1 cellular context compared by ENCODE assay signal in the genomic region with DNA sequence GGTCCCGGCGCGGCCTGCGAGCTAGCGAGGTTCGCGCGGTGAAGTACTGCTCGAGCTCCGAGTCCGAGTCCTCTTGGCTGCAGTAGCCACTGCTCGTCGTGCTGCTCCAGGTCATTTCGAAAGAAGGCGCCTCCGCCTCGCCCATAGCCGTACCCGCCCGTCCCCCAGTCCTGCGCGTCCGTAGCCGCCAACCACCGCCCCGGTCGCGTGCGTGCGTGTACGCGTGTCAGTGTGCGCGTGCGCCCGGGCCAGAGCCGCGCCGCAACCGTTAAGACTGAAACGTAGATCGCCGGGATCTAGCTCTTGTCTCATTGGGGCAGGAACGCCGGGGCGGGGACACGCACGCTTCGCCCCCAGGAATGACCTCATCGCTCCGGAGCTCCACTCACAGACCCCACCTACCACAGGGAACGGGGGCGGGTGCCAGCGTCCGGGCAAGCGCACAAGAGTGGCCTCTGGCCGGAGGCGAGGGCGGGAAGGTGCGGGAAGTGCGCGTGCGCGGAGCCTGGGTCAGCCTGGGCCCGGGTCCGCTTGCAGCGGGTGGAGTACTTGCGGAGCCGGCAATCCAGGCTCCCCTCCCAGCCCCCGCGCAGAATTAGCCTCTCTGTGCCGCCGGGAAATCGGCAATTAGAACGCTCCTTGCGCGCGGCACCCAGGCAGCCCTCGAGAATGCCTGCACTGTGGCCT.
TF ChIP-seq lines count a peak whose summit lies in the region.

No MANE protein-coding gene starts in this region.

TF ChIP-seq in GM12878, 131 proteins besides CTCF, POLR2A, EP300 and RAD21 (continued from another document and continues in another):
- TF ChIP-seq, protein P1, sequence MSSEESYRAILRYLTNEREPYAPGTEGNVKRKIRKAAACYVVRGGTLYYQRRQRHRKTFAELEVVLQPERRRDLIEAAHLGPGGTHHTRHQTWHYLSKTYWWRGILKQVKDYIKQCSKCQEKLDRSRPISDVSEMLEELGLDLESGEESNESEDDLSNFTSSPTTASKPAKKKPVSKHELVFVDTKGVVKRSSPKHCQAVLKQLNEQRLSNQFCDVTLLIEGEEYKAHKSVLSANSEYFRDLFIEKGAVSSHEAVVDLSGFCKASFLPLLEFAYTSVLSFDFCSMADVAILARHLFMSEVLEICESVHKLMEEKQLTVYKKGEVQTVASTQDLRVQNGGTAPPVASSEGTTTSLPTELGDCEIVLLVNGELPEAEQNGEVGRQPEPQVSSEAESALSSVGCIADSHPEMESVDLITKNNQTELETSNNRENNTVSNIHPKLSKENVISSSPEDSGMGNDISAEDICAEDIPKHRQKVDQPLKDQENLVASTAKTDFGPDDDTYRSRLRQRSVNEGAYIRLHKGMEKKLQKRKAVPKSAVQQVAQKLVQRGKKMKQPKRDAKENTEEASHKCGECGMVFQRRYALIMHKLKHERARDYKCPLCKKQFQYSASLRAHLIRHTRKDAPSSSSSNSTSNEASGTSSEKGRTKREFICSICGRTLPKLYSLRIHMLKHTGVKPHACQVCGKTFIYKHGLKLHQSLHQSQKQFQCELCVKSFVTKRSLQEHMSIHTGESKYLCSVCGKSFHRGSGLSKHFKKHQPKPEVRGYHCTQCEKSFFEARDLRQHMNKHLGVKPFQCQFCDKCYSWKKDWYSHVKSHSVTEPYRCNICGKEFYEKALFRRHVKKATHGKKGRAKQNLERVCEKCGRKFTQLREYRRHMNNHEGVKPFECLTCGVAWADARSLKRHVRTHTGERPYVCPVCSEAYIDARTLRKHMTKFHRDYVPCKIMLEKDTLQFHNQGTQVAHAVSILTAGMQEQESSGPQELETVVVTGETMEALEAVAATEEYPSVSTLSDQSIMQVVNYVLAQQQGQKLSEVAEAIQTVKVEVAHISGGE (CRISPR knock-in tag; IDR thresholded peaks at IDR 0.05), result no peak
- TF ChIP-seq, protein P2, sequence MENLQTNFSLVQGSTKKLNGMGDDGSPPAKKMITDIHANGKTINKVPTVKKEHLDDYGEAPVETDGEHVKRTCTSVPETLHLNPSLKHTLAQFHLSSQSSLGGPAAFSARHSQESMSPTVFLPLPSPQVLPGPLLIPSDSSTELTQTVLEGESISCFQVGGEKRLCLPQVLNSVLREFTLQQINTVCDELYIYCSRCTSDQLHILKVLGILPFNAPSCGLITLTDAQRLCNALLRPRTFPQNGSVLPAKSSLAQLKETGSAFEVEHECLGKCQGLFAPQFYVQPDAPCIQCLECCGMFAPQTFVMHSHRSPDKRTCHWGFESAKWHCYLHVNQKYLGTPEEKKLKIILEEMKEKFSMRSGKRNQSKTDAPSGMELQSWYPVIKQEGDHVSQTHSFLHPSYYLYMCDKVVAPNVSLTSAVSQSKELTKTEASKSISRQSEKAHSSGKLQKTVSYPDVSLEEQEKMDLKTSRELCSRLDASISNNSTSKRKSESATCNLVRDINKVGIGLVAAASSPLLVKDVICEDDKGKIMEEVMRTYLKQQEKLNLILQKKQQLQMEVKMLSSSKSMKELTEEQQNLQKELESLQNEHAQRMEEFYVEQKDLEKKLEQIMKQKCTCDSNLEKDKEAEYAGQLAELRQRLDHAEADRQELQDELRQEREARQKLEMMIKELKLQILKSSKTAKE (IDR thresholded peaks at IDR 0.05; ENCODE audit: low read depth, poor library complexity, severe bottlenecking), result no peak
- TF ChIP-seq, protein P3, sequence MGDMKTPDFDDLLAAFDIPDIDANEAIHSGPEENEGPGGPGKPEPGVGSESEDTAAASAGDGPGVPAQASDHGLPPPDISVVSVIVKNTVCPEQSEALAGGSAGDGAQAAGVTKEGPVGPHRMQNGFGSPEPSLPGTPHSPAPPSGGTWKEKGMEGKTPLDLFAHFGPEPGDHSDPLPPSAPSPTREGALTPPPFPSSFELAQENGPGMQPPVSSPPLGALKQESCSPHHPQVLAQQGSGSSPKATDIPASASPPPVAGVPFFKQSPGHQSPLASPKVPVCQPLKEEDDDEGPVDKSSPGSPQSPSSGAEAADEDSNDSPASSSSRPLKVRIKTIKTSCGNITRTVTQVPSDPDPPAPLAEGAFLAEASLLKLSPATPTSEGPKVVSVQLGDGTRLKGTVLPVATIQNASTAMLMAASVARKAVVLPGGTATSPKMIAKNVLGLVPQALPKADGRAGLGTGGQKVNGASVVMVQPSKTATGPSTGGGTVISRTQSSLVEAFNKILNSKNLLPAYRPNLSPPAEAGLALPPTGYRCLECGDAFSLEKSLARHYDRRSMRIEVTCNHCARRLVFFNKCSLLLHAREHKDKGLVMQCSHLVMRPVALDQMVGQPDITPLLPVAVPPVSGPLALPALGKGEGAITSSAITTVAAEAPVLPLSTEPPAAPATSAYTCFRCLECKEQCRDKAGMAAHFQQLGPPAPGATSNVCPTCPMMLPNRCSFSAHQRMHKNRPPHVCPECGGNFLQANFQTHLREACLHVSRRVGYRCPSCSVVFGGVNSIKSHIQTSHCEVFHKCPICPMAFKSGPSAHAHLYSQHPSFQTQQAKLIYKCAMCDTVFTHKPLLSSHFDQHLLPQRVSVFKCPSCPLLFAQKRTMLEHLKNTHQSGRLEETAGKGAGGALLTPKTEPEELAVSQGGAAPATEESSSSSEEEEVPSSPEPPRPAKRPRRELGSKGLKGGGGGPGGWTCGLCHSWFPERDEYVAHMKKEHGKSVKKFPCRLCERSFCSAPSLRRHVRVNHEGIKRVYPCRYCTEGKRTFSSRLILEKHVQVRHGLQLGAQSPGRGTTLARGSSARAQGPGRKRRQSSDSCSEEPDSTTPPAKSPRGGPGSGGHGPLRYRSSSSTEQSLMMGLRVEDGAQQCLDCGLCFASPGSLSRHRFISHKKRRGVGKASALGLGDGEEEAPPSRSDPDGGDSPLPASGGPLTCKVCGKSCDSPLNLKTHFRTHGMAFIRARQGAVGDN (IDR thresholded peaks at IDR 0.05), result peak; percentile 62
- TF ChIP-seq SIX5 (IDR thresholded peaks at IDR 0.05; ENCODE audit: low read depth, low read length, severe bottlenecking), result no peak
- TF ChIP-seq, protein P4, sequence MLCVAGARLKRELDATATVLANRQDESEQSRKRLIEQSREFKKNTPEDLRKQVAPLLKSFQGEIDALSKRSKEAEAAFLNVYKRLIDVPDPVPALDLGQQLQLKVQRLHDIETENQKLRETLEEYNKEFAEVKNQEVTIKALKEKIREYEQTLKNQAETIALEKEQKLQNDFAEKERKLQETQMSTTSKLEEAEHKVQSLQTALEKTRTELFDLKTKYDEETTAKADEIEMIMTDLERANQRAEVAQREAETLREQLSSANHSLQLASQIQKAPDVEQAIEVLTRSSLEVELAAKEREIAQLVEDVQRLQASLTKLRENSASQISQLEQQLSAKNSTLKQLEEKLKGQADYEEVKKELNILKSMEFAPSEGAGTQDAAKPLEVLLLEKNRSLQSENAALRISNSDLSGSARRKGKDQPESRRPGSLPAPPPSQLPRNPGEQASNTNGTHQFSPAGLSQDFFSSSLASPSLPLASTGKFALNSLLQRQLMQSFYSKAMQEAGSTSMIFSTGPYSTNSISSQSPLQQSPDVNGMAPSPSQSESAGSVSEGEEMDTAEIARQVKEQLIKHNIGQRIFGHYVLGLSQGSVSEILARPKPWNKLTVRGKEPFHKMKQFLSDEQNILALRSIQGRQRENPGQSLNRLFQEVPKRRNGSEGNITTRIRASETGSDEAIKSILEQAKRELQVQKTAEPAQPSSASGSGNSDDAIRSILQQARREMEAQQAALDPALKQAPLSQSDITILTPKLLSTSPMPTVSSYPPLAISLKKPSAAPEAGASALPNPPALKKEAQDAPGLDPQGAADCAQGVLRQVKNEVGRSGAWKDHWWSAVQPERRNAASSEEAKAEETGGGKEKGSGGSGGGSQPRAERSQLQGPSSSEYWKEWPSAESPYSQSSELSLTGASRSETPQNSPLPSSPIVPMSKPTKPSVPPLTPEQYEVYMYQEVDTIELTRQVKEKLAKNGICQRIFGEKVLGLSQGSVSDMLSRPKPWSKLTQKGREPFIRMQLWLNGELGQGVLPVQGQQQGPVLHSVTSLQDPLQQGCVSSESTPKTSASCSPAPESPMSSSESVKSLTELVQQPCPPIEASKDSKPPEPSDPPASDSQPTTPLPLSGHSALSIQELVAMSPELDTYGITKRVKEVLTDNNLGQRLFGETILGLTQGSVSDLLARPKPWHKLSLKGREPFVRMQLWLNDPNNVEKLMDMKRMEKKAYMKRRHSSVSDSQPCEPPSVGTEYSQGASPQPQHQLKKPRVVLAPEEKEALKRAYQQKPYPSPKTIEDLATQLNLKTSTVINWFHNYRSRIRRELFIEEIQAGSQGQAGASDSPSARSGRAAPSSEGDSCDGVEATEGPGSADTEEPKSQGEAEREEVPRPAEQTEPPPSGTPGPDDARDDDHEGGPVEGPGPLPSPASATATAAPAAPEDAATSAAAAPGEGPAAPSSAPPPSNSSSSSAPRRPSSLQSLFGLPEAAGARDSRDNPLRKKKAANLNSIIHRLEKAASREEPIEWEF (IDR thresholded peaks at IDR 0.05; ENCODE audit: insufficient replicate concordance, low read depth, low read length), result no peak
- no peak for TF ChIP-seq YY1 (IDR thresholded peaks at IDR 0.05; ENCODE audit: low read depth, low read length)
- peak; percentile 80 for TF ChIP-seq POLR2AphosphoS5 (IDR thresholded peaks at IDR 0.05; ENCODE audit: low read length)
- peak; percentile 95 for TF ChIP-seq SIN3A (IDR thresholded peaks at IDR 0.05; ENCODE audit: low read depth, low read length)
- TF ChIP-seq HCFC1 (IDR thresholded peaks at IDR 0.05; ENCODE audit: low read length), result no peak
- TF ChIP-seq RBBP5 (conservative IDR thresholded peaks at IDR 0.05), result no peak
- peak; percentile 56; the same call in 1 of the 2 replicates for TF ChIP-seq DPF2 (IDR thresholded peaks at IDR 0.05)
- no peak for TF ChIP-seq GABPA (IDR thresholded peaks at IDR 0.05; ENCODE audit: low read depth)
- TF ChIP-seq NFIC (IDR thresholded peaks at IDR 0.05; ENCODE audit: low read depth, low read length), result no peak
- TF ChIP-seq HDAC6 (IDR thresholded peaks at IDR 0.05; ENCODE audit: unreplicated experiment), result no peak
- no peak for TF ChIP-seq ZNF384 (IDR thresholded peaks at IDR 0.05; ENCODE audit: borderline replicate concordance, low read depth, low read length)
- TF ChIP-seq CREB1 (IDR thresholded peaks at IDR 0.05; ENCODE audit: low read depth), result no peak
- TF ChIP-seq BMI1 (IDR thresholded peaks at IDR 0.05; ENCODE audit: borderline replicate concordance), result no peak
- TF ChIP-seq, protein P5, sequence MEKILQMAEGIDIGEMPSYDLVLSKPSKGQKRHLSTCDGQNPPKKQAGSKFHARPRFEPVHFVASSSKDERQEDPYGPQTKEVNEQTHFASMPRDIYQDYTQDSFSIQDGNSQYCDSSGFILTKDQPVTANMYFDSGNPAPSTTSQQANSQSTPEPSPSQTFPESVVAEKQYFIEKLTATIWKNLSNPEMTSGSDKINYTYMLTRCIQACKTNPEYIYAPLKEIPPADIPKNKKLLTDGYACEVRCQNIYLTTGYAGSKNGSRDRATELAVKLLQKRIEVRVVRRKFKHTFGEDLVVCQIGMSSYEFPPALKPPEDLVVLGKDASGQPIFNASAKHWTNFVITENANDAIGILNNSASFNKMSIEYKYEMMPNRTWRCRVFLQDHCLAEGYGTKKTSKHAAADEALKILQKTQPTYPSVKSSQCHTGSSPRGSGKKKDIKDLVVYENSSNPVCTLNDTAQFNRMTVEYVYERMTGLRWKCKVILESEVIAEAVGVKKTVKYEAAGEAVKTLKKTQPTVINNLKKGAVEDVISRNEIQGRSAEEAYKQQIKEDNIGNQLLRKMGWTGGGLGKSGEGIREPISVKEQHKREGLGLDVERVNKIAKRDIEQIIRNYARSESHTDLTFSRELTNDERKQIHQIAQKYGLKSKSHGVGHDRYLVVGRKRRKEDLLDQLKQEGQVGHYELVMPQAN (conservative IDR thresholded peaks at IDR 0.05), result peak; percentile 98
- TF ChIP-seq RAD51 (IDR thresholded peaks at IDR 0.05), result no peak
- TF ChIP-seq TCF7 (IDR thresholded peaks at IDR 0.05; ENCODE audit: borderline replicate concordance), result no peak
- TF ChIP-seq, protein P6, sequence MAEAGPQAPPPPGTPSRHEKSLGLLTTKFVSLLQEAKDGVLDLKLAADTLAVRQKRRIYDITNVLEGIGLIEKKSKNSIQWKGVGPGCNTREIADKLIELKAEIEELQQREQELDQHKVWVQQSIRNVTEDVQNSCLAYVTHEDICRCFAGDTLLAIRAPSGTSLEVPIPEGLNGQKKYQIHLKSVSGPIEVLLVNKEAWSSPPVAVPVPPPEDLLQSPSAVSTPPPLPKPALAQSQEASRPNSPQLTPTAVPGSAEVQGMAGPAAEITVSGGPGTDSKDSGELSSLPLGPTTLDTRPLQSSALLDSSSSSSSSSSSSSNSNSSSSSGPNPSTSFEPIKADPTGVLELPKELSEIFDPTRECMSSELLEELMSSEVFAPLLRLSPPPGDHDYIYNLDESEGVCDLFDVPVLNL (IDR thresholded peaks at IDR 0.05; ENCODE audit: low read depth, low read length), result peak; percentile 88
- 0 out of 2 replicates have a peak, but pooled peaks have one; percentile 12 for TF ChIP-seq TBL1XR1 (IDR thresholded peaks at IDR 0.05; ENCODE audit: low read depth, low read length)
- peak in 1 of 2 experiments; percentile 94; a peak in 2 of 3 replicates for TF ChIP-seq EGR1 (IDR thresholded peaks at IDR 0.05; ENCODE audit: borderline replicate concordance in 1 of 2, low read depth in 2 of 2, low read length in 2 of 2)
- TF ChIP-seq, protein P7, sequence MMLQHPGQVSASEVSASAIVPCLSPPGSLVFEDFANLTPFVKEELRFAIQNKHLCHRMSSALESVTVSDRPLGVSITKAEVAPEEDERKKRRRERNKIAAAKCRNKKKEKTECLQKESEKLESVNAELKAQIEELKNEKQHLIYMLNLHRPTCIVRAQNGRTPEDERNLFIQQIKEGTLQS (IDR thresholded peaks at IDR 0.05; ENCODE audit: borderline replicate concordance, extremely low read depth, low read depth, low read length), result no peak
- no peak for TF ChIP-seq ZZZ3 (IDR thresholded peaks at IDR 0.05; ENCODE audit: control insufficient read depth, insufficient read length, low read depth)
- TF ChIP-seq BHLHE40 (IDR thresholded peaks at IDR 0.05; ENCODE audit: borderline replicate concordance in 1 of 2, low read depth in 2 of 2, low read length in 1 of 2), result peak; percentile 98 to 100
- TF ChIP-seq, protein P8, sequence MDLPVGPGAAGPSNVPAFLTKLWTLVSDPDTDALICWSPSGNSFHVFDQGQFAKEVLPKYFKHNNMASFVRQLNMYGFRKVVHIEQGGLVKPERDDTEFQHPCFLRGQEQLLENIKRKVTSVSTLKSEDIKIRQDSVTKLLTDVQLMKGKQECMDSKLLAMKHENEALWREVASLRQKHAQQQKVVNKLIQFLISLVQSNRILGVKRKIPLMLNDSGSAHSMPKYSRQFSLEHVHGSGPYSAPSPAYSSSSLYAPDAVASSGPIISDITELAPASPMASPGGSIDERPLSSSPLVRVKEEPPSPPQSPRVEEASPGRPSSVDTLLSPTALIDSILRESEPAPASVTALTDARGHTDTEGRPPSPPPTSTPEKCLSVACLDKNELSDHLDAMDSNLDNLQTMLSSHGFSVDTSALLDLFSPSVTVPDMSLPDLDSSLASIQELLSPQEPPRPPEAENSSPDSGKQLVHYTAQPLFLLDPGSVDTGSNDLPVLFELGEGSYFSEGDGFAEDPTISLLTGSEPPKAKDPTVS (IDR thresholded peaks at IDR 0.05; ENCODE audit: low read depth, low read length), result no peak
- no peak for TF ChIP-seq SPI1 (IDR thresholded peaks at IDR 0.05; ENCODE audit: borderline replicate concordance, insufficient read depth, low read depth, low read length)
- no peak for TF ChIP-seq SMC3 (IDR thresholded peaks at IDR 0.05; ENCODE audit: borderline replicate concordance, low read length)
- TF ChIP-seq ASH2L (IDR thresholded peaks at IDR 0.05; ENCODE audit: borderline replicate concordance, low read depth), result no peak
- no peak for TF ChIP-seq STAT1 (conservative IDR thresholded peaks at IDR 0.05)
- peak; percentile 93 for TF ChIP-seq MXI1 (IDR thresholded peaks at IDR 0.05; ENCODE audit: low read depth, low read length)
- TF ChIP-seq CEBPB (IDR thresholded peaks at IDR 0.05; ENCODE audit: borderline replicate concordance in 1 of 2, low read depth in 2 of 2, low read length in 2 of 2), result no peak
